Comparison of ENCODE assay signal across 8 cellular contexts in the genomic region with DNA sequence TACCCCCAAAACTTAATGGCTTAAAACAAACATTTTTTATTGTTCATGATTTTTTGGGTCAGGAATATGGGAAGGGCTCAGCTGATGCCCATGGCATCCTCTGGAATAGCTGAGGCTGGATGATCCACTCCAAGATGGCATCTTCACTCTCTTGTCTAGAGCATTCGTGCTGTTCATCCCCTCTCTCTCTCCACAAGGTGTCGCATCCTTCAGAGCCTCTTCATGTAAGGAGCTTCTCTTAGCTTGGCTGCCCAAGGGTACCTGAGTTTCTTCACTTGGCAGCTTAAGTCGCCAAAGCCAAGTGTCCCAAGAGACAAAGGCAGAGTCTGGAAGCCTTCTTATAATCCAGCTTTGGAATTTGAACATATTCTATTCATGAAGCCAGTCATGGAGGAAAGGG.
A peak's percentile ranks its signal among the peaks of the same experiment; 100 is the strongest.
DNase-seq lines count a peak whose midpoint lies in the region; ATAC-seq and TF ChIP-seq lines count a peak whose summit lies in the region.

No MANE protein-coding gene starts in this region.

- H3K4me1 ChIP-seq in OCI-LY3 (ENCODE audit: low read length) (no peaks in the 10 kb centered on the region), iPS DF 6.9 (ENCODE audit: control insufficient read depth, insufficient read depth, low read length) (no peaks in the 10 kb centered on the region), transverse colon (no peaks in the 10 kb centered on the region)

- no peaks in the 10 kb centered on the region for H3K79me2 ChIP-seq in OCI-LY3 (ENCODE audit: low read length)

- DNase-seq in EL (peak; percentile 9), iPS DF 6.9 (ENCODE audit: low read depth, low spot score) (peak; percentile 16), NCI-H1436 treated with DMSO at 0.1 percent for 48 hours (lab: John Stamatoyannopoulos, UW) (no peak), transverse colon (no peak)
- DNase-seq in activated CD4-positive, alpha-beta T cell treated with anti-CD3 and anti-CD28 coated beads, Interleukin-2, amount 50 U/mL, for 4 hours = no peak

- H3K27me3 ChIP-seq in OCI-LY3 (ENCODE audit: low read depth, low read length) = no peaks in the 10 kb centered on the region
- H3K27me3 ChIP-seq in iPS DF 6.9 (ENCODE audit: control insufficient read depth, insufficient read depth, low read length) = no peaks in the 10 kb centered on the region
- no peaks in the 10 kb centered on the region for H3K27me3 ChIP-seq in transverse colon

- no CpG with 5 or more reads among the region's 3 CpGs for WGBS in iPS DF 6.9 (ENCODE audit: insufficient coverage, insufficient read length)
- 71 to 76% methylated on average over 2 to 3 of the region's 3 CpGs for WGBS in transverse colon (ENCODE audit: low coverage in 1 of 2), 2 donors

- TF ChIP-seq EP300 in transverse colon (IDR thresholded peaks at IDR 0.05; ENCODE audit: low read depth) = no peak

- no peaks in the 10 kb centered on the region for H3K9me3 ChIP-seq in OCI-LY3 (ENCODE audit: insufficient read depth, low read length)
- H3K9me3 ChIP-seq in iPS DF 6.9 (ENCODE audit: control insufficient read depth, insufficient read depth, low read length) = no peaks in the 10 kb centered on the region
- no peaks in the 10 kb centered on the region for H3K9me3 ChIP-seq in transverse colon

- H3K27ac ChIP-seq in OCI-LY3 (ENCODE audit: low read length) = no peak overlapping the region
- H3K27ac ChIP-seq in iPS DF 6.9 (ENCODE audit: low read length) = no peak overlapping the region
- no peak overlapping the region for H3K27ac ChIP-seq in transverse colon

- intact Hi-C loops in transverse colon (cut with DNase I; ENCODE audit: low total_unique reads) = no loop called here

- in situ Hi-C loops in transverse colon (cut with MboI; ENCODE audit: low pct_ligation_motif_present in 1 of 4, low pct_unique_long_range_greater_than_20kb in 1 of 4, low sequenced_read_pairs in 3 of 4) = no loop called here

- TF ChIP-seq POLR2A in transverse colon (IDR thresholded peaks at IDR 0.05) = no peak

- H3K4me2 ChIP-seq in OCI-LY3 (ENCODE audit: low read length) = no peak overlapping the region

- ATAC-seq in GM21717 (IDR thresholded peaks at IDR 0.05; ENCODE audit: unreplicated experiment) (peak; percentile 77), HG03442 (IDR thresholded peaks at IDR 0.05; ENCODE audit: unreplicated experiment) (no peak)

- H3K36me3 ChIP-seq in OCI-LY3 (replicated peaks; ENCODE audit: low read depth, low read length) (no peaks in the 10 kb centered on the region), iPS DF 6.9 (ENCODE audit: control insufficient read depth, insufficient read depth, low read length) (no peaks in the 10 kb centered on the region), transverse colon (no peaks in the 10 kb centered on the region)

- peak; percentile 57 for TF ChIP-seq CTCF in OCI-LY3 (IDR thresholded peaks at IDR 0.05; ENCODE audit: low read depth, low read length)
- peak in 1 of 5 experiments; percentile 2 for TF ChIP-seq CTCF in transverse colon (IDR thresholded peaks at IDR 0.05)

- H2AFZ ChIP-seq in OCI-LY3 (ENCODE audit: low read depth, low read length) = no peak overlapping the region

- no peak overlapping the region for H3K9ac ChIP-seq in OCI-LY3 (ENCODE audit: low read length)

- H3K4me3 ChIP-seq in OCI-LY3 (ENCODE audit: low read length) (no peak overlapping the region), iPS DF 6.9 (ENCODE audit: low read length) (no peak overlapping the region), transverse colon (no peak overlapping the region)

- no peaks in the 10 kb centered on the region for H4K20me1 ChIP-seq in OCI-LY3 (ENCODE audit: insufficient read depth, low read length)

Comparison
In these comparisons a context has a peak if more than half of its experiments do, and no peak if none do; other contexts are left out.
1. DNase-seq: peak in EL (single experiment) and iPS DF 6.9 (single experiment); none in NCI-H1436 treated with DMSO at 0.1 percent for 48 hours (single experiment), activated CD4-positive, alpha-beta T cell treated with anti-CD3 and anti-CD28 coated beads, Interleukin-2, amount 50 U/mL, for 4 hours (0 of 2) and transverse colon (single experiment).